ENCODE assay signal across 1 cellular context in the genomic region with DNA sequence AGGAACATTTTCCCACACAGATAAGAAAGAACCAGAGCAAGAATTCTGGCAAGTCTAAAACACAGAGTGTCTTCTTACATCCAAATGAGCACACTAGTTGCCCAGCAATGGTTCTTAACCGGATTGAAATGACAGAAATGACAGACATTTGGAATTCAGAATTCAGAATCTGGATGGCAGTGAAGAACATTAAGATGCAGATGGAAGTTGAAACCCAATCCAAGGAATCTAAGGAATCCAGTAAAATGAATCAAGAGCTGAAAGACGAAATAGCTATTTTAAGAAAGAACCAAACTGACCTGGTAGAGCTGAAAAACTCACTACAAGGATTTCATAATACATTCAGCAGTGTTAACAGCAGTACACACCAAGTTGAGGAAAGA.
TF ChIP-seq lines count a peak whose summit lies in the region.

No MANE protein-coding gene starts in this region.

TF ChIP-seq in GM12878, 131 proteins besides CTCF, POLR2A, EP300 and RAD21:
- TF ChIP-seq KLF5 (IDR thresholded peaks at IDR 0.05; ENCODE audit: partially characterized antibody) (no peak), PKNOX1 (IDR thresholded peaks at IDR 0.05) (no peak)
TF ChIP-seq in GM12878: peak in this region for 0.
